ENCODE assay signal across 1 cellular context in genomic region chr2:88059979-88060906, GRCh38.
TF ChIP-seq lines count a peak whose summit lies in the region.

No MANE protein-coding gene starts in this region.

TF ChIP-seq in HepG2, 621 proteins besides CTCF, POLR2A, EP300 and RAD21 (continued from another document and continues in another):
- no peak for TF ChIP-seq HNRNPK (IDR thresholded peaks at IDR 0.05; ENCODE audit: low read depth, low read length, poor library complexity, severe bottlenecking)
- TF ChIP-seq ZNF878 (CRISPR knock-in tag; IDR thresholded peaks at IDR 0.05): no peak
- TF ChIP-seq NCOR1 (IDR thresholded peaks at IDR 0.05; ENCODE audit: borderline replicate concordance, low read length): no peak
- 0 out of 2 replicates have a peak, but pooled peaks have one; percentile 31 for TF ChIP-seq MIXL1 (CRISPR knock-in tag; IDR thresholded peaks at IDR 0.05)
- TF ChIP-seq ZIK1 (CRISPR knock-in tag; IDR thresholded peaks at IDR 0.05; ENCODE audit: borderline replicate concordance, low read depth): no peak
- TF ChIP-seq ZSCAN9 (CRISPR knock-in tag; IDR thresholded peaks at IDR 0.05; ENCODE audit: borderline replicate concordance): no peak
- TF ChIP-seq SNRNP70 (IDR thresholded peaks at IDR 0.05; ENCODE audit: low read depth, low read length): no peak
- TF ChIP-seq PITX1 (CRISPR knock-in tag; IDR thresholded peaks at IDR 0.05): no peak
- no peak for TF ChIP-seq FOXC1 (CRISPR knock-in tag; IDR thresholded peaks at IDR 0.05; ENCODE audit: borderline replicate concordance)
- no peak for TF ChIP-seq ZNF143 (CRISPR knock-in tag; IDR thresholded peaks at IDR 0.05)
- no peak; the same call in 1 of the 2 replicates for TF ChIP-seq SAP130 (CRISPR knock-in tag; IDR thresholded peaks at IDR 0.05; ENCODE audit: low read depth)
- no peak for TF ChIP-seq ZNF749 (CRISPR knock-in tag; IDR thresholded peaks at IDR 0.05; ENCODE audit: borderline replicate concordance)
- no peak for TF ChIP-seq ELF1 (CRISPR knock-in tag; IDR thresholded peaks at IDR 0.05)
- TF ChIP-seq SOX13 (IDR thresholded peaks at IDR 0.05): no peak
- peak in 1 of 2 experiments; percentile 37; a peak in 1 of 4 replicates for TF ChIP-seq SOX13 (CRISPR knock-in tag; conservative IDR thresholded peaks at IDR 0.05 in 1 of 2, IDR thresholded peaks at IDR 0.05 in 1 of 2)
- TF ChIP-seq MIER2 (CRISPR knock-in tag; IDR thresholded peaks at IDR 0.05): no peak
- TF ChIP-seq PHF5A (CRISPR knock-in tag; IDR thresholded peaks at IDR 0.05; ENCODE audit: low read depth, unreplicated experiment): no peak
- TF ChIP-seq MEF2D (CRISPR knock-in tag; IDR thresholded peaks at IDR 0.05): no peak
- no peak for TF ChIP-seq ZNF557 (CRISPR knock-in tag; IDR thresholded peaks at IDR 0.05)
- TF ChIP-seq PRDM4 (CRISPR knock-in tag; IDR thresholded peaks at IDR 0.05; ENCODE audit: borderline replicate concordance): no peak
- peak; percentile 74 for TF ChIP-seq FOXA3 (CRISPR knock-in tag; IDR thresholded peaks at IDR 0.05)
- TF ChIP-seq, protein P1, sequence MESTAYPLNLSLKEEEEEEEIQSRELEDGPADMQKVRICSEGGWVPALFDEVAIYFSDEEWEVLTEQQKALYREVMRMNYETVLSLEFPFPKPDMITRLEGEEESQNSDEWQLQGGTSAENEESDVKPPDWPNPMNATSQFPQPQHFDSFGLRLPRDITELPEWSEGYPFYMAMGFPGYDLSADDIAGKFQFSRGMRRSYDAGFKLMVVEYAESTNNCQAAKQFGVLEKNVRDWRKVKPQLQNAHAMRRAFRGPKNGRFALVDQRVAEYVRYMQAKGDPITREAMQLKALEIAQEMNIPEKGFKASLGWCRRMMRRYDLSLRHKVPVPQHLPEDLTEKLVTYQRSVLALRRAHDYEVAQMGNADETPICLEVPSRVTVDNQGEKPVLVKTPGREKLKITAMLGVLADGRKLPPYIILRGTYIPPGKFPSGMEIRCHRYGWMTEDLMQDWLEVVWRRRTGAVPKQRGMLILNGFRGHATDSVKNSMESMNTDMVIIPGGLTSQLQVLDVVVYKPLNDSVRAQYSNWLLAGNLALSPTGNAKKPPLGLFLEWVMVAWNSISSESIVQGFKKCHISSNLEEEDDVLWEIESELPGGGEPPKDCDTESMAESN (CRISPR knock-in tag; conservative IDR thresholded peaks at IDR 0.05): no peak
- no peak for TF ChIP-seq RXRA (CRISPR knock-in tag; IDR thresholded peaks at IDR 0.05)
- no peak for TF ChIP-seq CSRNP1 (CRISPR knock-in tag; IDR thresholded peaks at IDR 0.05)
- TF ChIP-seq ZNF362 (CRISPR knock-in tag; IDR thresholded peaks at IDR 0.05; ENCODE audit: borderline replicate concordance): no peak
- TF ChIP-seq ZSCAN25 (CRISPR knock-in tag; IDR thresholded peaks at IDR 0.05): no peak
- TF ChIP-seq ZNF609 (CRISPR knock-in tag; IDR thresholded peaks at IDR 0.05; ENCODE audit: borderline replicate concordance): peak; percentile 82; the same call in 1 of the 2 replicates
- no peak for TF ChIP-seq ZNF124 (CRISPR knock-in tag; IDR thresholded peaks at IDR 0.05)
- TF ChIP-seq TP53 (CRISPR knock-in tag; conservative IDR thresholded peaks at IDR 0.05): no peak
- TF ChIP-seq ZNF761 (CRISPR knock-in tag; conservative IDR thresholded peaks at IDR 0.05): no peak
- TF ChIP-seq ARID2 (CRISPR knock-in tag; IDR thresholded peaks at IDR 0.05; ENCODE audit: borderline replicate concordance): no peak
- TF ChIP-seq IKZF4 (CRISPR knock-in tag; IDR thresholded peaks at IDR 0.05; ENCODE audit: borderline replicate concordance, low read depth, not compliant biosample characterization): no peak
- no peak for TF ChIP-seq ZNF180 (CRISPR knock-in tag; IDR thresholded peaks at IDR 0.05; ENCODE audit: borderline replicate concordance, low read depth)
- no peak for TF ChIP-seq ZNF343 (CRISPR knock-in tag; IDR thresholded peaks at IDR 0.05)
- TF ChIP-seq ZNF556 (CRISPR knock-in tag; IDR thresholded peaks at IDR 0.05; ENCODE audit: borderline replicate concordance): no peak
- no peak for TF ChIP-seq HOXA7 (CRISPR knock-in tag; IDR thresholded peaks at IDR 0.05)
- TF ChIP-seq CEBPZ (IDR thresholded peaks at IDR 0.05; ENCODE audit: low read length): no peak
- TF ChIP-seq NFKB2 (CRISPR knock-in tag; IDR thresholded peaks at IDR 0.05; ENCODE audit: borderline replicate concordance): no peak
- TF ChIP-seq ZNF792 (CRISPR knock-in tag; IDR thresholded peaks at IDR 0.05): no peak
- TF ChIP-seq ZNF644 (CRISPR knock-in tag; IDR thresholded peaks at IDR 0.05; ENCODE audit: low read depth): no peak
- TF ChIP-seq YEATS2 (CRISPR knock-in tag; IDR thresholded peaks at IDR 0.05; ENCODE audit: borderline replicate concordance): no peak
- TF ChIP-seq ZNF205 (CRISPR knock-in tag; IDR thresholded peaks at IDR 0.05): peak; percentile 72; the same call in 1 of the 2 replicates
- TF ChIP-seq HCFC1 (IDR thresholded peaks at IDR 0.05; ENCODE audit: low read depth, low read length): no peak
- no peak for TF ChIP-seq CBFB (CRISPR knock-in tag; IDR thresholded peaks at IDR 0.05)
- peak; percentile 69 for TF ChIP-seq GATAD2A (CRISPR knock-in tag; IDR thresholded peaks at IDR 0.05)
- no peak for TF ChIP-seq CENPX (CRISPR knock-in tag; IDR thresholded peaks at IDR 0.05)
- TF ChIP-seq ZNF850 (CRISPR knock-in tag; conservative IDR thresholded peaks at IDR 0.05): no peak
- TF ChIP-seq, protein P2, sequence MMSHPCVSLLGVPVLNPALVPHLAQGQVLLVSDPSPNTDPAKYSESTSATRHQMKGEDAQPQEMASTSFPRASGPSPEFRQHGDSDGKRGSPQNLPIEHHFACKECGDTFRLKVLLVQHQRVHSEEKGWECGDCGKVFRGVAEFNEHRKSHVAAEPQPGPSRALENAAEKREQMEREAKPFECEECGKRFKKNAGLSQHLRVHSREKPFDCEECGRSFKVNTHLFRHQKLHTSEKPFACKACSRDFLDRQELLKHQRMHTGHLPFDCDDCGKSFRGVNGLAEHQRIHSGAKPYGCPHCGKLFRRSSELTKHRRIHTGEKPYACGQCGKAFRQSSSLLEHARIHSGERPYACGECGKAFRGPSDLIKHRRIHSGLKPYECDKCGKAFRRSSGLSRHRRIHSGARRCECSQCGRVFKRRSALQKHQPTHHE (CRISPR knock-in tag; IDR thresholded peaks at IDR 0.05; ENCODE audit: borderline replicate concordance): no peak
- TF ChIP-seq ZNF230 (CRISPR knock-in tag; IDR thresholded peaks at IDR 0.05): no peak
- TF ChIP-seq TBL1XR1 (IDR thresholded peaks at IDR 0.05; ENCODE audit: borderline replicate concordance, low read length, partially characterized antibody): no peak
- TF ChIP-seq ZSCAN29 (CRISPR knock-in tag; conservative IDR thresholded peaks at IDR 0.05): no peak
- TF ChIP-seq PPARG (CRISPR knock-in tag; conservative IDR thresholded peaks at IDR 0.05): 0 out of 2 replicates have a peak, but pooled peaks have one; percentile 68
- TF ChIP-seq MYNN (CRISPR knock-in tag; IDR thresholded peaks at IDR 0.05; ENCODE audit: low read depth): no peak
- TF ChIP-seq ZNF512 (CRISPR knock-in tag; IDR thresholded peaks at IDR 0.05): no peak
- no peak for TF ChIP-seq ARNT (IDR thresholded peaks at IDR 0.05)
